Comparison of ENCODE assay signal across 1 cellular context in the genomic region with DNA sequence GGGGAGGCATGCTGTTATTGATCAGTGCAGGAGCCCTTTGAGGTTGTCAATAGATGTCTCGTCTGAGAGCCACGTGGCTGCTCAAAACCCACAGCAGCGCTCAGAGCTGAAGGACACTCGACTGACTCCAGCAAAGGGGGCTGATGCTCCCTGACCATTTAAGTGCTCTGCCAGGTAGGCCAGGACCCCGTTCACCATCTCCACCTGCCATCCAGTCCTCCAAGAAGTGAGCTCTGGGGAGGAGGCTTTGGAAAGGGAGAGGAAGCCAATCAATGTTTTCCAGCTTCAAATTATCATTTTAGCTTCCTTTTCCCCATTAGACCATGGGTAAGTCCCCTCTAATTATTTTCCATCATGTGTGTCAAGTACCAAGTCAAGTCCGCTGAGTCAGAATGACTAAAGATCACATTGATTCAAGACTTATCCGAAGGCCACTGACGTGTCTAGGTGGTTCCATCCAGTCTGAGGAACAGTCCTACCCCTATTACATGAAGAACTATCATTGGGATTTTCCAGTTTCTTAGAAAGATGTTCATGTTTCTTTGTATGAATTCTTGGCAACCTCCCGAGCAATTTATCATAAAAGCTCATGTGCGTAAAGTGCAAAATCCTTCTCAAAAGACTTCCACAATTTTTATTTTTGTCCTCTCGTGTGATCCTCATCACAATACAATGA.
A peak's percentile ranks its signal among the peaks of the same experiment; 100 is the strongest.
TF ChIP-seq lines count a peak whose summit lies in the region.

No MANE protein-coding gene starts in this region.

TF ChIP-seq in K562, 482 proteins besides CTCF, POLR2A, EP300 and RAD21 (continued from another document and continues in another):
- TF ChIP-seq RBM22 (IDR thresholded peaks at IDR 0.05; ENCODE audit: low read depth, low read length, poor library complexity, severe bottlenecking) (no peak), PHB (CRISPR knock-in tag; IDR thresholded peaks at IDR 0.05) (no peak), ERF (CRISPR knock-in tag; IDR thresholded peaks at IDR 0.05) (no peak), POLR2H (tag; IDR thresholded peaks at IDR 0.05; ENCODE audit: low read depth) (no peak), CREB3L1 (IDR thresholded peaks at IDR 0.05; ENCODE audit: borderline replicate concordance, low read depth) (no peak), ZNF24 (IDR thresholded peaks at IDR 0.05) (no peak), ZNF589 (CRISPR knock-in tag; IDR thresholded peaks at IDR 0.05; ENCODE audit: low read depth) (no peak), ELF4 (CRISPR knock-in tag; IDR thresholded peaks at IDR 0.05) (no peak), SMAD3 (CRISPR knock-in tag; conservative IDR thresholded peaks at IDR 0.05) (no peak), ZC3H8 (IDR thresholded peaks at IDR 0.05) (no peak), TCF7L2 (IDR thresholded peaks at IDR 0.05; ENCODE audit: low read depth, low read length) (no peak), SRSF1 (IDR thresholded peaks at IDR 0.05; ENCODE audit: low read depth, low read length) (no peak), HNRNPK (IDR thresholded peaks at IDR 0.05; ENCODE audit: low read depth, low read length, poor library complexity, severe bottlenecking) (no peak), CHD1 (IDR thresholded peaks at IDR 0.05; ENCODE audit: low read length) (no peak), MAFF (IDR thresholded peaks at IDR 0.05; ENCODE audit: low read length) (peak; percentile 88), HDAC6 (IDR thresholded peaks at IDR 0.05; ENCODE audit: low read depth, low read length) (no peak), RHOXF2B (CRISPR knock-in tag; conservative IDR thresholded peaks at IDR 0.05) (no peak), ZSCAN32 (CRISPR knock-in tag; IDR thresholded peaks at IDR 0.05) (no peak), PPARD (CRISPR knock-in tag; IDR thresholded peaks at IDR 0.05) (no peak), HOMEZ (CRISPR knock-in tag; IDR thresholded peaks at IDR 0.05) (no peak), KAT8 (IDR thresholded peaks at IDR 0.05; ENCODE audit: low read depth) (no peak), MCM2 (IDR thresholded peaks at IDR 0.05; ENCODE audit: low read depth) (no peak), GATA2 (CRISPR knock-in tag; IDR thresholded peaks at IDR 0.05) (no peak), CTCFL (IDR thresholded peaks at IDR 0.05; ENCODE audit: borderline replicate concordance, insufficient read depth, low read depth, low read length, poor library complexity, severe bottlenecking) (no peak), DPF2 (IDR thresholded peaks at IDR 0.05) (peak; percentile 40; the same call in 1 of the 2 replicates), KAT2B (IDR thresholded peaks at IDR 0.05; ENCODE audit: low read depth, low read length) (no peak), XRCC5 (IDR thresholded peaks at IDR 0.05; ENCODE audit: low read depth, low read length) (no peak), RBM34 (IDR thresholded peaks at IDR 0.05; ENCODE audit: borderline replicate concordance, insufficient read depth, low read length) (no peak), MBD2 (IDR thresholded peaks at IDR 0.05; ENCODE audit: borderline replicate concordance, low read depth) (no peak), PHTF2 (CRISPR knock-in tag; IDR thresholded peaks at IDR 0.05) (no peak), TSC22D4 (tag; IDR thresholded peaks at IDR 0.05) (no peak), CBX1 (IDR thresholded peaks at IDR 0.05; ENCODE audit: low read depth) (no peak), ZBTB1 (CRISPR knock-in tag; IDR thresholded peaks at IDR 0.05; ENCODE audit: borderline replicate concordance, low read depth) (no peak), KAT7 (CRISPR knock-in tag; IDR thresholded peaks at IDR 0.05; ENCODE audit: borderline replicate concordance) (no peak), CREB5 (CRISPR knock-in tag; IDR thresholded peaks at IDR 0.05) (no peak), SRSF9 (IDR thresholded peaks at IDR 0.05; ENCODE audit: borderline replicate concordance, low read depth, low read length) (no peak), ZNF146 (CRISPR knock-in tag; IDR thresholded peaks at IDR 0.05; ENCODE audit: unreplicated experiment) (no peak), ZNF586 (CRISPR knock-in tag; conservative IDR thresholded peaks at IDR 0.05) (no peak), RFX5 (IDR thresholded peaks at IDR 0.05; ENCODE audit: low read depth, low read length) (no peak), NBN (IDR thresholded peaks at IDR 0.05; ENCODE audit: low read depth) (no peak), XRCC4 (IDR thresholded peaks at IDR 0.05; ENCODE audit: extremely low read depth, insufficient read depth, insufficient read length) (no peak), CTBP1 (IDR thresholded peaks at IDR 0.05; ENCODE audit: borderline replicate concordance) (no peak; the same call in 1 of the 2 replicates), GMEB1 (CRISPR knock-in tag; IDR thresholded peaks at IDR 0.05) (no peak), SRF (CRISPR knock-in tag; IDR thresholded peaks at IDR 0.05) (no peak), DMBX1 (CRISPR knock-in tag; IDR thresholded peaks at IDR 0.05; ENCODE audit: borderline replicate concordance) (peak; percentile 31; the same call in 1 of the 2 replicates), ZNF764 (CRISPR knock-in tag; IDR thresholded peaks at IDR 0.05; ENCODE audit: low read depth) (no peak), ATF7 (IDR thresholded peaks at IDR 0.05) (0 out of 2 replicates have a peak, but pooled peaks have one; percentile 46), CBX5 (IDR thresholded peaks at IDR 0.05; ENCODE audit: borderline replicate concordance, low read depth) (no peak)
- TF ChIP-seq, protein P1, sequence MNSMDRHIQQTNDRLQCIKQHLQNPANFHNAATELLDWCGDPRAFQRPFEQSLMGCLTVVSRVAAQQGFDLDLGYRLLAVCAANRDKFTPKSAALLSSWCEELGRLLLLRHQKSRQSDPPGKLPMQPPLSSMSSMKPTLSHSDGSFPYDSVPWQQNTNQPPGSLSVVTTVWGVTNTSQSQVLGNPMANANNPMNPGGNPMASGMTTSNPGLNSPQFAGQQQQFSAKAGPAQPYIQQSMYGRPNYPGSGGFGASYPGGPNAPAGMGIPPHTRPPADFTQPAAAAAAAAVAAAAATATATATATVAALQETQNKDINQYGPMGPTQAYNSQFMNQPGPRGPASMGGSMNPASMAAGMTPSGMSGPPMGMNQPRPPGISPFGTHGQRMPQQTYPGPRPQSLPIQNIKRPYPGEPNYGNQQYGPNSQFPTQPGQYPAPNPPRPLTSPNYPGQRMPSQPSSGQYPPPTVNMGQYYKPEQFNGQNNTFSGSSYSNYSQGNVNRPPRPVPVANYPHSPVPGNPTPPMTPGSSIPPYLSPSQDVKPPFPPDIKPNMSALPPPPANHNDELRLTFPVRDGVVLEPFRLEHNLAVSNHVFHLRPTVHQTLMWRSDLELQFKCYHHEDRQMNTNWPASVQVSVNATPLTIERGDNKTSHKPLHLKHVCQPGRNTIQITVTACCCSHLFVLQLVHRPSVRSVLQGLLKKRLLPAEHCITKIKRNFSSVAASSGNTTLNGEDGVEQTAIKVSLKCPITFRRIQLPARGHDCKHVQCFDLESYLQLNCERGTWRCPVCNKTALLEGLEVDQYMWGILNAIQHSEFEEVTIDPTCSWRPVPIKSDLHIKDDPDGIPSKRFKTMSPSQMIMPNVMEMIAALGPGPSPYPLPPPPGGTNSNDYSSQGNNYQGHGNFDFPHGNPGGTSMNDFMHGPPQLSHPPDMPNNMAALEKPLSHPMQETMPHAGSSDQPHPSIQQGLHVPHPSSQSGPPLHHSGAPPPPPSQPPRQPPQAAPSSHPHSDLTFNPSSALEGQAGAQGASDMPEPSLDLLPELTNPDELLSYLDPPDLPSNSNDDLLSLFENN (IDR thresholded peaks at IDR 0.05; ENCODE audit: low read depth in 2 of 2, low read length in 2 of 2) = no peak
- TF ChIP-seq, protein P2, sequence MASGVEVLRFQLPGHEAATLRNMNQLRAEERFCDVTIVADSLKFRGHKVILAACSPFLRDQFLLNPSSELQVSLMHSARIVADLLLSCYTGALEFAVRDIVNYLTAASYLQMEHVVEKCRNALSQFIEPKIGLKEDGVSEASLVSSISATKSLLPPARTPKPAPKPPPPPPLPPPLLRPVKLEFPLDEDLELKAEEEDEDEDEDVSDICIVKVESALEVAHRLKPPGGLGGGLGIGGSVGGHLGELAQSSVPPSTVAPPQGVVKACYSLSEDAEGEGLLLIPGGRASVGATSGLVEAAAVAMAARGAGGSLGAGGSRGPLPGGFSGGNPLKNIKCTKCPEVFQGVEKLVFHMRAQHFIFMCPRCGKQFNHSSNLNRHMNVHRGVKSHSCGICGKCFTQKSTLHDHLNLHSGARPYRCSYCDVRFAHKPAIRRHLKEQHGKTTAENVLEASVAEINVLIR (CRISPR knock-in tag; IDR thresholded peaks at IDR 0.05) = no peak
- TF ChIP-seq, protein P3, sequence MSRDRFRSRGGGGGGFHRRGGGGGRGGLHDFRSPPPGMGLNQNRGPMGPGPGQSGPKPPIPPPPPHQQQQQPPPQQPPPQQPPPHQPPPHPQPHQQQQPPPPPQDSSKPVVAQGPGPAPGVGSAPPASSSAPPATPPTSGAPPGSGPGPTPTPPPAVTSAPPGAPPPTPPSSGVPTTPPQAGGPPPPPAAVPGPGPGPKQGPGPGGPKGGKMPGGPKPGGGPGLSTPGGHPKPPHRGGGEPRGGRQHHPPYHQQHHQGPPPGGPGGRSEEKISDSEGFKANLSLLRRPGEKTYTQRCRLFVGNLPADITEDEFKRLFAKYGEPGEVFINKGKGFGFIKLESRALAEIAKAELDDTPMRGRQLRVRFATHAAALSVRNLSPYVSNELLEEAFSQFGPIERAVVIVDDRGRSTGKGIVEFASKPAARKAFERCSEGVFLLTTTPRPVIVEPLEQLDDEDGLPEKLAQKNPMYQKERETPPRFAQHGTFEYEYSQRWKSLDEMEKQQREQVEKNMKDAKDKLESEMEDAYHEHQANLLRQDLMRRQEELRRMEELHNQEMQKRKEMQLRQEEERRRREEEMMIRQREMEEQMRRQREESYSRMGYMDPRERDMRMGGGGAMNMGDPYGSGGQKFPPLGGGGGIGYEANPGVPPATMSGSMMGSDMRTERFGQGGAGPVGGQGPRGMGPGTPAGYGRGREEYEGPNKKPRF (IDR thresholded peaks at IDR 0.05; ENCODE audit: low read depth, low read length) = no peak
- TF ChIP-seq, protein P4, sequence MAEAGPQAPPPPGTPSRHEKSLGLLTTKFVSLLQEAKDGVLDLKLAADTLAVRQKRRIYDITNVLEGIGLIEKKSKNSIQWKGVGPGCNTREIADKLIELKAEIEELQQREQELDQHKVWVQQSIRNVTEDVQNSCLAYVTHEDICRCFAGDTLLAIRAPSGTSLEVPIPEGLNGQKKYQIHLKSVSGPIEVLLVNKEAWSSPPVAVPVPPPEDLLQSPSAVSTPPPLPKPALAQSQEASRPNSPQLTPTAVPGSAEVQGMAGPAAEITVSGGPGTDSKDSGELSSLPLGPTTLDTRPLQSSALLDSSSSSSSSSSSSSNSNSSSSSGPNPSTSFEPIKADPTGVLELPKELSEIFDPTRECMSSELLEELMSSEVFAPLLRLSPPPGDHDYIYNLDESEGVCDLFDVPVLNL (CRISPR knock-in tag; IDR thresholded peaks at IDR 0.05; ENCODE audit: low read depth) = no peak
